2 cellular contexts compared by ENCODE assay signal in the genomic region with DNA sequence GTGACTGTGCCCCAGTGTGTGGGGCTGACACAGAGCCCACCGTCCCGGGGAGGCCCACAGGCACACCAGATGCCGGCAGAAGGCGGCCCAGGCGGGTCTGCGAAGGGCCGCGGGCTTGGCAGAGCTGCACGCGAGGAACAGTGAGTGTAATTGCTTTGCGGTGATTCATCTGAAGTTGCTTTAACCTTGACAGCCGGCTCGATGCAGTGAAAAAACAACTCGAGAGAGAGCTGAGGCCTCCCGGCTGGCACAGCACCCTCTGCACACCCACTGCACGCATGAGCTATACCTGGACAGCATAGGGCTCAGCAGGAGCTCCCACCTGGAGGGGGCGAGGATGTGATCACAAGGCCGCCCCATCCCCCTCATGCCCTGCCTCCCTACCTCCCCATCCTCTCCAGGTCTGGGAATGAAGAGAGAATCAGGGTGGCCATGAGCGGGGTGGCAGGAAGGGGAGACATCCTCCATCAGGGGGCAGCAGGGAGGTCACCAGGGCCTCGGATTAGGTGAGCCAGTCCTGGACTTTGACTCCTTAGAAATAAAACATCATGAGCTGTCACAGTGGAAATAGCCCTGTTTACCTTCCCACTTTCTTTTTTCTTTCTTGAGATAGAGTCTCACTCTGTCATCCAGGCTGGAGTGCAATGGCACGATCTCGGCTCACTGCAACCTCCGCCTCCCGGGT.
TF ChIP-seq lines count a peak whose summit lies in the region.

No MANE protein-coding gene starts in this region.

TF ChIP-seq in K562, 482 proteins besides CTCF, POLR2A, EP300 and RAD21 (continued from another document):
- TF ChIP-seq XRCC4 (IDR thresholded peaks at IDR 0.05; ENCODE audit: extremely low read depth, insufficient read depth, insufficient read length) (no peak), SUPT5H (IDR thresholded peaks at IDR 0.05) (no peak), HMG20A (CRISPR knock-in tag; conservative IDR thresholded peaks at IDR 0.05) (no peak), TEAD4 (IDR thresholded peaks at IDR 0.05; ENCODE audit: low read length) (no peak), TEAD4 (CRISPR knock-in tag; IDR thresholded peaks at IDR 0.05; ENCODE audit: borderline replicate concordance) (no peak), NFRKB (IDR thresholded peaks at IDR 0.05; ENCODE audit: low read depth) (no peak), L3MBTL2 (IDR thresholded peaks at IDR 0.05) (no peak), ZNF436 (CRISPR knock-in tag; IDR thresholded peaks at IDR 0.05) (no peak)
- TF ChIP-seq, protein P1, sequence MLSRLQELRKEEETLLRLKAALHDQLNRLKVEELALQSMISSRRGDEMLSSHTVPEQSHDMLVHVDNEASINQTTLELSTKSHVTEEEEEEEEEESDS (CRISPR knock-in tag; IDR thresholded peaks at IDR 0.05) = no peak
- TF ChIP-seq, protein P2, sequence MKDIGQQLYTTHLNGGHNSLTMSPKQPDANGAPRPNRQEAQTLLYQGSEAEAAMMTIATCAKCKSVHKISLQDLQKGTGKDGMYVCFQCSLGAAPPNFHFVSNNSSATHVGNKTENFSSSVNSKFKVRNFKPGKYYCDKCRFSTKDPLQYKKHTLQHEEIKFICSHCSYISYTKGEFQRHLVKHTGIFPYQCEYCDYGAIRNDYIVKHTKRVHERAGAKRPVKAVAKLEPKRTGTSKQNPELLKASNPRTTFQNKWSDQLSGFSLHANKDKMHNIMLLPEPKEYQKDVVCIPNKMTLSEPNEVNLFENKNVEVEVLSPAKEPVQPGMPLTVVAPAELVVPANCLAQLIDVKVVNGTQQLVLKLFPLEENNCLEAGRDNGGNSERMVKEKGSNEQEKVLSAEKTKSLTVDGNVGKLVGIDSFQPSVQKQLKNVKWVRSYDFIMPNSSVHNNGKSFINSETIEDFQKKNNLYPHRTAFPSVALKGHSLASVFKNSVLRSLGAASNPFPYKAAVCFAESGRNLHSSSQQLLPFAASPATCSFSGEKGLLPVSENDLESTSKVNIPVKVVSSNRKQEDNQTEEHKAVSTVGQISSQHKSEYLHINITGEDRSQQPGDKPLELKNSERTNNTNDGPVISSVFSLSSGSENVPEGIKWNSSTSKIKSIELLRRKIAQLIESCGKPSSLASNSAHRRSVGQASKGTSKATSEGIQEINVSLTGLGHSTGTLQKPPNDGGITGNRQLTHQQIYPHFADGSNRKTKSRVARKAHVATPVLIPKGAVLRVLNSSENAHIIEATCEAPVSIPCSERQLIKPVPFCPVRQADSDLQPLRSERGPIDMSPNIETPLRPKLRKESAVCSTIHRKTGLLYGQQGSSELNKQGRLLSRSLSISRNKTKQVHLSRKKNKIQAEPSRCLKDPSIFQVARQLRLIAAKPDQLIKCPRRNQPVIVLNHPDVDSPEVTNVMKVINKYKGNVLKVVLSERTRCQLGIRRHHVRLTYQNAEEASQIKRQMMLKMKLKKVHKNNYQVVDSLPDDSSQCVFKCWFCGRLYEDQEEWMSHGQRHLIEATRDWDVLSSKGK (CRISPR knock-in tag; IDR thresholded peaks at IDR 0.05) = no peak
- TF ChIP-seq, protein P3, sequence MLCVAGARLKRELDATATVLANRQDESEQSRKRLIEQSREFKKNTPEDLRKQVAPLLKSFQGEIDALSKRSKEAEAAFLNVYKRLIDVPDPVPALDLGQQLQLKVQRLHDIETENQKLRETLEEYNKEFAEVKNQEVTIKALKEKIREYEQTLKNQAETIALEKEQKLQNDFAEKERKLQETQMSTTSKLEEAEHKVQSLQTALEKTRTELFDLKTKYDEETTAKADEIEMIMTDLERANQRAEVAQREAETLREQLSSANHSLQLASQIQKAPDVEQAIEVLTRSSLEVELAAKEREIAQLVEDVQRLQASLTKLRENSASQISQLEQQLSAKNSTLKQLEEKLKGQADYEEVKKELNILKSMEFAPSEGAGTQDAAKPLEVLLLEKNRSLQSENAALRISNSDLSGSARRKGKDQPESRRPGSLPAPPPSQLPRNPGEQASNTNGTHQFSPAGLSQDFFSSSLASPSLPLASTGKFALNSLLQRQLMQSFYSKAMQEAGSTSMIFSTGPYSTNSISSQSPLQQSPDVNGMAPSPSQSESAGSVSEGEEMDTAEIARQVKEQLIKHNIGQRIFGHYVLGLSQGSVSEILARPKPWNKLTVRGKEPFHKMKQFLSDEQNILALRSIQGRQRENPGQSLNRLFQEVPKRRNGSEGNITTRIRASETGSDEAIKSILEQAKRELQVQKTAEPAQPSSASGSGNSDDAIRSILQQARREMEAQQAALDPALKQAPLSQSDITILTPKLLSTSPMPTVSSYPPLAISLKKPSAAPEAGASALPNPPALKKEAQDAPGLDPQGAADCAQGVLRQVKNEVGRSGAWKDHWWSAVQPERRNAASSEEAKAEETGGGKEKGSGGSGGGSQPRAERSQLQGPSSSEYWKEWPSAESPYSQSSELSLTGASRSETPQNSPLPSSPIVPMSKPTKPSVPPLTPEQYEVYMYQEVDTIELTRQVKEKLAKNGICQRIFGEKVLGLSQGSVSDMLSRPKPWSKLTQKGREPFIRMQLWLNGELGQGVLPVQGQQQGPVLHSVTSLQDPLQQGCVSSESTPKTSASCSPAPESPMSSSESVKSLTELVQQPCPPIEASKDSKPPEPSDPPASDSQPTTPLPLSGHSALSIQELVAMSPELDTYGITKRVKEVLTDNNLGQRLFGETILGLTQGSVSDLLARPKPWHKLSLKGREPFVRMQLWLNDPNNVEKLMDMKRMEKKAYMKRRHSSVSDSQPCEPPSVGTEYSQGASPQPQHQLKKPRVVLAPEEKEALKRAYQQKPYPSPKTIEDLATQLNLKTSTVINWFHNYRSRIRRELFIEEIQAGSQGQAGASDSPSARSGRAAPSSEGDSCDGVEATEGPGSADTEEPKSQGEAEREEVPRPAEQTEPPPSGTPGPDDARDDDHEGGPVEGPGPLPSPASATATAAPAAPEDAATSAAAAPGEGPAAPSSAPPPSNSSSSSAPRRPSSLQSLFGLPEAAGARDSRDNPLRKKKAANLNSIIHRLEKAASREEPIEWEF (CRISPR knock-in tag; IDR thresholded peaks at IDR 0.05) = no peak
- TF ChIP-seq, protein P4, sequence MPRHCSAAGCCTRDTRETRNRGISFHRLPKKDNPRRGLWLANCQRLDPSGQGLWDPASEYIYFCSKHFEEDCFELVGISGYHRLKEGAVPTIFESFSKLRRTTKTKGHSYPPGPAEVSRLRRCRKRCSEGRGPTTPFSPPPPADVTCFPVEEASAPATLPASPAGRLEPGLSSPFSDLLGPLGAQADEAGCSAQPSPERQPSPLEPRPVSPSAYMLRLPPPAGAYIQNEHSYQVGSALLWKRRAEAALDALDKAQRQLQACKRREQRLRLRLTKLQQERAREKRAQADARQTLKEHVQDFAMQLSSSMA (CRISPR knock-in tag; IDR thresholded peaks at IDR 0.05) = no peak

TF ChIP-seq in HepG2, 621 proteins besides CTCF, POLR2A, EP300 and RAD21 (continued from another document and continues in another):
- TF ChIP-seq, protein P5, sequence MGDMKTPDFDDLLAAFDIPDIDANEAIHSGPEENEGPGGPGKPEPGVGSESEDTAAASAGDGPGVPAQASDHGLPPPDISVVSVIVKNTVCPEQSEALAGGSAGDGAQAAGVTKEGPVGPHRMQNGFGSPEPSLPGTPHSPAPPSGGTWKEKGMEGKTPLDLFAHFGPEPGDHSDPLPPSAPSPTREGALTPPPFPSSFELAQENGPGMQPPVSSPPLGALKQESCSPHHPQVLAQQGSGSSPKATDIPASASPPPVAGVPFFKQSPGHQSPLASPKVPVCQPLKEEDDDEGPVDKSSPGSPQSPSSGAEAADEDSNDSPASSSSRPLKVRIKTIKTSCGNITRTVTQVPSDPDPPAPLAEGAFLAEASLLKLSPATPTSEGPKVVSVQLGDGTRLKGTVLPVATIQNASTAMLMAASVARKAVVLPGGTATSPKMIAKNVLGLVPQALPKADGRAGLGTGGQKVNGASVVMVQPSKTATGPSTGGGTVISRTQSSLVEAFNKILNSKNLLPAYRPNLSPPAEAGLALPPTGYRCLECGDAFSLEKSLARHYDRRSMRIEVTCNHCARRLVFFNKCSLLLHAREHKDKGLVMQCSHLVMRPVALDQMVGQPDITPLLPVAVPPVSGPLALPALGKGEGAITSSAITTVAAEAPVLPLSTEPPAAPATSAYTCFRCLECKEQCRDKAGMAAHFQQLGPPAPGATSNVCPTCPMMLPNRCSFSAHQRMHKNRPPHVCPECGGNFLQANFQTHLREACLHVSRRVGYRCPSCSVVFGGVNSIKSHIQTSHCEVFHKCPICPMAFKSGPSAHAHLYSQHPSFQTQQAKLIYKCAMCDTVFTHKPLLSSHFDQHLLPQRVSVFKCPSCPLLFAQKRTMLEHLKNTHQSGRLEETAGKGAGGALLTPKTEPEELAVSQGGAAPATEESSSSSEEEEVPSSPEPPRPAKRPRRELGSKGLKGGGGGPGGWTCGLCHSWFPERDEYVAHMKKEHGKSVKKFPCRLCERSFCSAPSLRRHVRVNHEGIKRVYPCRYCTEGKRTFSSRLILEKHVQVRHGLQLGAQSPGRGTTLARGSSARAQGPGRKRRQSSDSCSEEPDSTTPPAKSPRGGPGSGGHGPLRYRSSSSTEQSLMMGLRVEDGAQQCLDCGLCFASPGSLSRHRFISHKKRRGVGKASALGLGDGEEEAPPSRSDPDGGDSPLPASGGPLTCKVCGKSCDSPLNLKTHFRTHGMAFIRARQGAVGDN (CRISPR knock-in tag; IDR thresholded peaks at IDR 0.05) = peak; percentile 43; the same call in 1 of the 2 replicates
- TF ChIP-seq SMC3 (IDR thresholded peaks at IDR 0.05; ENCODE audit: low read length) (peak; percentile 37), GATAD2A (CRISPR knock-in tag; IDR thresholded peaks at IDR 0.05) (peak; percentile 35; the same call in 1 of the 2 replicates), KDM2A (CRISPR knock-in tag; IDR thresholded peaks at IDR 0.05; ENCODE audit: borderline replicate concordance, low read depth) (peak; percentile 20; the same call in 1 of the 2 replicates), MEF2D (CRISPR knock-in tag; IDR thresholded peaks at IDR 0.05) (no peak), NCOR1 (IDR thresholded peaks at IDR 0.05; ENCODE audit: borderline replicate concordance, low read length) (0 out of 2 replicates have a peak, but pooled peaks have one; percentile 20), ZNF326 (CRISPR knock-in tag; IDR thresholded peaks at IDR 0.05; ENCODE audit: borderline replicate concordance) (no peak), RNF2 (conservative IDR thresholded peaks at IDR 0.05; ENCODE audit: low read depth) (no peak), FOSL2 (CRISPR knock-in tag; IDR thresholded peaks at IDR 0.05) (peak; percentile 66), FOXA3 (CRISPR knock-in tag; IDR thresholded peaks at IDR 0.05) (peak; percentile 66), SIX1 (CRISPR knock-in tag; IDR thresholded peaks at IDR 0.05; ENCODE audit: borderline replicate concordance) (no peak), GFI1 (CRISPR knock-in tag; IDR thresholded peaks at IDR 0.05; ENCODE audit: borderline replicate concordance) (0 out of 2 replicates have a peak, but pooled peaks have one; percentile 31), ZC3H13 (CRISPR knock-in tag; IDR thresholded peaks at IDR 0.05) (no peak), ZFY (CRISPR knock-in tag; IDR thresholded peaks at IDR 0.05) (0 out of 2 replicates have a peak, but pooled peaks have one; percentile 18), MEIS1 (CRISPR knock-in tag; IDR thresholded peaks at IDR 0.05; ENCODE audit: borderline replicate concordance) (no peak), HNF4A (CRISPR knock-in tag; IDR thresholded peaks at IDR 0.05) (peak; percentile 79), HDAC2 (CRISPR knock-in tag; IDR thresholded peaks at IDR 0.05) (peak; percentile 14; the same call in 1 of the 2 replicates), FOXK2 (IDR thresholded peaks at IDR 0.05) (no peak; the same call in 1 of the 2 replicates)
- TF ChIP-seq, protein P6, sequence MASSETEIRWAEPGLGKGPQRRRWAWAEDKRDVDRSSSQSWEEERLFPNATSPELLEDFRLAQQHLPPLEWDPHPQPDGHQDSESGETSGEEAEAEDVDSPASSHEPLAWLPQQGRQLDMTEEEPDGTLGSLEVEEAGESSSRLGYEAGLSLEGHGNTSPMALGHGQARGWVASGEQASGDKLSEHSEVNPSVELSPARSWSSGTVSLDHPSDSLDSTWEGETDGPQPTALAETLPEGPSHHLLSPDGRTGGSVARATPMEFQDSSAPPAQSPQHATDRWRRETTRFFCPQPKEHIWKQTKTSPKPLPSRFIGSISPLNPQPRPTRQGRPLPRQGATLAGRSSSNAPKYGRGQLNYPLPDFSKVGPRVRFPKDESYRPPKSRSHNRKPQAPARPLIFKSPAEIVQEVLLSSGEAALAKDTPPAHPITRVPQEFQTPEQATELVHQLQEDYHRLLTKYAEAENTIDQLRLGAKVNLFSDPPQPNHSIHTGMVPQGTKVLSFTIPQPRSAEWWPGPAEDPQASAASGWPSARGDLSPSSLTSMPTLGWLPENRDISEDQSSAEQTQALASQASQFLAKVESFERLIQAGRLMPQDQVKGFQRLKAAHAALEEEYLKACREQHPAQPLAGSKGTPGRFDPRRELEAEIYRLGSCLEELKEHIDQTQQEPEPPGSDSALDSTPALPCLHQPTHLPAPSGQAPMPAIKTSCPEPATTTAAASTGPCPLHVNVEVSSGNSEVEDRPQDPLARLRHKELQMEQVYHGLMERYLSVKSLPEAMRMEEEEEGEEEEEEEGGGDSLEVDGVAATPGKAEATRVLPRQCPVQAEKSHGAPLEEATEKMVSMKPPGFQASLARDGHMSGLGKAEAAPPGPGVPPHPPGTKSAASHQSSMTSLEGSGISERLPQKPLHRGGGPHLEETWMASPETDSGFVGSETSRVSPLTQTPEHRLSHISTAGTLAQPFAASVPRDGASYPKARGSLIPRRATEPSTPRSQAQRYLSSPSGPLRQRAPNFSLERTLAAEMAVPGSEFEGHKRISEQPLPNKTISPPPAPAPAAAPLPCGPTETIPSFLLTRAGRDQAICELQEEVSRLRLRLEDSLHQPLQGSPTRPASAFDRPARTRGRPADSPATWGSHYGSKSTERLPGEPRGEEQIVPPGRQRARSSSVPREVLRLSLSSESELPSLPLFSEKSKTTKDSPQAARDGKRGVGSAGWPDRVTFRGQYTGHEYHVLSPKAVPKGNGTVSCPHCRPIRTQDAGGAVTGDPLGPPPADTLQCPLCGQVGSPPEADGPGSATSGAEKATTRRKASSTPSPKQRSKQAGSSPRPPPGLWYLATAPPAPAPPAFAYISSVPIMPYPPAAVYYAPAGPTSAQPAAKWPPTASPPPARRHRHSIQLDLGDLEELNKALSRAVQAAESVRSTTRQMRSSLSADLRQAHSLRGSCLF (CRISPR knock-in tag; IDR thresholded peaks at IDR 0.05; ENCODE audit: borderline replicate concordance) = no peak
- TF ChIP-seq, protein P7, sequence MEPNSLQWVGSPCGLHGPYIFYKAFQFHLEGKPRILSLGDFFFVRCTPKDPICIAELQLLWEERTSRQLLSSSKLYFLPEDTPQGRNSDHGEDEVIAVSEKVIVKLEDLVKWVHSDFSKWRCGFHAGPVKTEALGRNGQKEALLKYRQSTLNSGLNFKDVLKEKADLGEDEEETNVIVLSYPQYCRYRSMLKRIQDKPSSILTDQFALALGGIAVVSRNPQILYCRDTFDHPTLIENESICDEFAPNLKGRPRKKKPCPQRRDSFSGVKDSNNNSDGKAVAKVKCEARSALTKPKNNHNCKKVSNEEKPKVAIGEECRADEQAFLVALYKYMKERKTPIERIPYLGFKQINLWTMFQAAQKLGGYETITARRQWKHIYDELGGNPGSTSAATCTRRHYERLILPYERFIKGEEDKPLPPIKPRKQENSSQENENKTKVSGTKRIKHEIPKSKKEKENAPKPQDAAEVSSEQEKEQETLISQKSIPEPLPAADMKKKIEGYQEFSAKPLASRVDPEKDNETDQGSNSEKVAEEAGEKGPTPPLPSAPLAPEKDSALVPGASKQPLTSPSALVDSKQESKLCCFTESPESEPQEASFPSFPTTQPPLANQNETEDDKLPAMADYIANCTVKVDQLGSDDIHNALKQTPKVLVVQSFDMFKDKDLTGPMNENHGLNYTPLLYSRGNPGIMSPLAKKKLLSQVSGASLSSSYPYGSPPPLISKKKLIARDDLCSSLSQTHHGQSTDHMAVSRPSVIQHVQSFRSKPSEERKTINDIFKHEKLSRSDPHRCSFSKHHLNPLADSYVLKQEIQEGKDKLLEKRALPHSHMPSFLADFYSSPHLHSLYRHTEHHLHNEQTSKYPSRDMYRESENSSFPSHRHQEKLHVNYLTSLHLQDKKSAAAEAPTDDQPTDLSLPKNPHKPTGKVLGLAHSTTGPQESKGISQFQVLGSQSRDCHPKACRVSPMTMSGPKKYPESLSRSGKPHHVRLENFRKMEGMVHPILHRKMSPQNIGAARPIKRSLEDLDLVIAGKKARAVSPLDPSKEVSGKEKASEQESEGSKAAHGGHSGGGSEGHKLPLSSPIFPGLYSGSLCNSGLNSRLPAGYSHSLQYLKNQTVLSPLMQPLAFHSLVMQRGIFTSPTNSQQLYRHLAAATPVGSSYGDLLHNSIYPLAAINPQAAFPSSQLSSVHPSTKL (CRISPR knock-in tag; IDR thresholded peaks at IDR 0.05) = peak; percentile 37; the same call in 1 of the 2 replicates
